ENCODE assay signal across 27 cellular contexts in genomic region chrX:96052078-96052477, GRCh38.
"Had no signal": no experiment of that assay in that cellular context is flagged by ENCODE, and none has a peak within 500 bp of the region (broad histone marks: within the 10 kb centered on the region; RNA-seq: fewer than 3 reads in every experiment).

No MANE protein-coding gene starts in this region.

- H2AFZ ChIP-seq: neural progenitor cell, parathyroid adenoma had no signal

- H3K4me2 ChIP-seq: neural progenitor cell had no signal

- H3K4me1 Mint-ChIP-seq: naive thymus-derived CD4-positive, alpha-beta T cell; natural killer cell; nephron; neural progenitor cell; stimulated activated effector memory CD8-positive, alpha-beta T cell treated with anti-CD3 and anti-CD28 coated beads, Interleukin-12 subunit alpha, Interleukin-12 subunit beta, amount 100 ng/mL, for 72 hours; stimulated activated naive B cell treated with anti-CD40 and anti-IgM and Interleukin-4, amounts not matched to agents 10 μg/mL and 1 μg/mL and 100 μg/mL, for 72 hours; stimulated activated naive CD8-positive, alpha-beta T cell treated with anti-CD3 and anti-CD28 coated beads, Interleukin-15, amount 100 ng/mL, for 72 hours had no signal

- H3K79me2 ChIP-seq: parathyroid adenoma had no signal

- H3K4me3 Mint-ChIP-seq: naive thymus-derived CD4-positive, alpha-beta T cell; natural killer cell; nephron; neural progenitor cell; stimulated activated effector memory CD8-positive, alpha-beta T cell treated with anti-CD3 and anti-CD28 coated beads, Interleukin-12 subunit alpha, Interleukin-12 subunit beta, amount 100 ng/mL, for 72 hours; stimulated activated naive B cell treated with anti-CD40 and anti-IgM and Interleukin-4, amounts not matched to agents 10 μg/mL and 1 μg/mL and 100 μg/mL, for 72 hours; stimulated activated naive CD8-positive, alpha-beta T cell treated with anti-CD3 and anti-CD28 coated beads, Interleukin-15, amount 100 ng/mL, for 72 hours had no signal

- H3K27ac ChIP-seq: neural progenitor cell, ovary, parathyroid adenoma, psoas muscle, right lobe of liver, sigmoid colon, thoracic aorta, thyroid gland, tibial nerve, upper lobe of right lung, uterus had no signal

- ATAC-seq: naive thymus-derived CD4-positive, alpha-beta T cell; natural killer cell; psoas muscle; right cardiac atrium; right lobe of liver; stimulated activated effector memory CD8-positive, alpha-beta T cell treated with anti-CD3 and anti-CD28 coated beads, Interleukin-12 subunit alpha, Interleukin-12 subunit beta, amount 100 ng/mL, for 72 hours; stimulated activated naive B cell treated with anti-CD40 and anti-IgM and Interleukin-4, amounts not matched to agents 10 μg/mL and 1 μg/mL and 100 μg/mL, for 72 hours; stimulated activated naive CD8-positive, alpha-beta T cell treated with anti-CD3 and anti-CD28 coated beads, Interleukin-15, amount 100 ng/mL, for 72 hours; stimulated activated naive CD8-positive, alpha-beta T cell treated with anti-CD3 and anti-CD28 coated beads, Interleukin-15, Interleukin-2, amounts not matched to agents 100 U/mL and 50 U/mL, for 24 hours; upper lobe of right lung had no signal

- H3K36me3 Mint-ChIP-seq: naive thymus-derived CD4-positive, alpha-beta T cell; natural killer cell; neural progenitor cell; stimulated activated effector memory CD8-positive, alpha-beta T cell treated with anti-CD3 and anti-CD28 coated beads, Interleukin-12 subunit alpha, Interleukin-12 subunit beta, amount 100 ng/mL, for 72 hours; stimulated activated naive B cell treated with anti-CD40 and anti-IgM and Interleukin-4, amounts not matched to agents 10 μg/mL and 1 μg/mL and 100 μg/mL, for 72 hours had no signal

- H3K27ac Mint-ChIP-seq: naive thymus-derived CD4-positive, alpha-beta T cell; natural killer cell; nephron; neural progenitor cell; progenitor cell of endocrine pancreas; stimulated activated effector memory CD8-positive, alpha-beta T cell treated with anti-CD3 and anti-CD28 coated beads, Interleukin-12 subunit alpha, Interleukin-12 subunit beta, amount 100 ng/mL, for 72 hours; stimulated activated naive B cell treated with anti-CD40 and anti-IgM and Interleukin-4, amounts not matched to agents 10 μg/mL and 1 μg/mL and 100 μg/mL, for 72 hours; stimulated activated naive CD8-positive, alpha-beta T cell treated with anti-CD3 and anti-CD28 coated beads, Interleukin-15, amount 100 ng/mL, for 72 hours had no signal

- H3K9me3 ChIP-seq: ovary, psoas muscle, right lobe of liver, sigmoid colon, thoracic aorta, thyroid gland, tibial nerve, upper lobe of right lung, uterus had no signal

- H3K4me3 ChIP-seq: neural progenitor cell, ovary, psoas muscle, right lobe of liver, sigmoid colon, thoracic aorta, thyroid gland, tibial nerve, upper lobe of right lung, uterus had no signal

- DNase-seq: naive thymus-derived CD4-positive, alpha-beta T cell; natural killer cell; occipital lobe; ovary; posterior cingulate gyrus; psoas muscle; right cardiac atrium; right lobe of liver; sigmoid colon; small intestine; stimulated activated CD4-positive, alpha-beta T cell treated with anti-CD3 and anti-CD28 coated beads, Interleukin-15, amount 100 ng/mL, for 24 hours; stimulated activated CD4-positive, alpha-beta T cell treated with anti-CD3 and anti-CD28 coated beads, Interleukin-2, amount 100 ng/mL, for 24 hours; stimulated activated CD4-positive, alpha-beta T cell treated with anti-CD3 and anti-CD28 coated beads, Interleukin-2, amount 100 ng/mL, for 48 hours; stimulated activated CD4-positive, alpha-beta T cell treated with anti-CD3 and anti-CD28 coated beads, Interleukin-4, amount 100 ng/mL, for 24 hours; stimulated activated naive B cell treated with anti-CD40 and anti-IgM and Interleukin-4, amounts not matched to agents 10 μg/mL and 1 μg/mL and 100 μg/mL, for 72 hours; stimulated activated naive CD8-positive, alpha-beta T cell treated with anti-CD3 and anti-CD28 coated beads, Interleukin-15, amount 100 ng/mL, for 72 hours; stimulated activated naive CD8-positive, alpha-beta T cell treated with anti-CD3 and anti-CD28 coated beads, Interleukin-15, Interleukin-2, amounts not matched to agents 100 U/mL and 50 U/mL, for 24 hours; thyroid gland; upper lobe of right lung; uterus had no signal

- H3K27me3 ChIP-seq: neural progenitor cell, ovary, sigmoid colon, thyroid gland, tibial nerve, upper lobe of right lung had no signal

- H3K9ac ChIP-seq: neural progenitor cell, parathyroid adenoma had no signal

- H3K36me3 ChIP-seq: neural progenitor cell, ovary, right lobe of liver, sigmoid colon, thoracic aorta, thyroid gland, tibial nerve, upper lobe of right lung, uterus had no signal

- H3K27me3 Mint-ChIP-seq: naive thymus-derived CD4-positive, alpha-beta T cell; progenitor cell of endocrine pancreas; stimulated activated naive B cell treated with anti-CD40 and anti-IgM and Interleukin-4, amounts not matched to agents 10 μg/mL and 1 μg/mL and 100 μg/mL, for 72 hours; stimulated activated naive CD8-positive, alpha-beta T cell treated with anti-CD3 and anti-CD28 coated beads, Interleukin-15, amount 100 ng/mL, for 72 hours had no signal

- H3K4me1 ChIP-seq: neural progenitor cell, parathyroid adenoma, psoas muscle, right lobe of liver, sigmoid colon, thyroid gland, tibial nerve, upper lobe of right lung, uterus had no signal

- H3K9me3 Mint-ChIP-seq: stimulated activated naive CD8-positive, alpha-beta T cell treated with anti-CD3 and anti-CD28 coated beads, Interleukin-15, amount 100 ng/mL, for 72 hours had no signal
